11 cellular contexts compared by ENCODE assay signal in genomic region chr6:35717449-35718353, GRCh38. TPM values are rescaled to one million over a fixed set of nuclear protein-coding genes. Genes with fewer than 3 reads are reported as not detected.
A peak's percentile ranks its signal among the peaks of the same experiment; 100 is the strongest.
DNase-seq lines count a peak whose midpoint lies in the region; ATAC-seq and TF ChIP-seq lines count a peak whose summit lies in the region.
"Had no signal": no experiment of that assay in that cellular context is flagged by ENCODE, and none has a peak within 500 bp of the region (broad histone marks: within the 10 kb centered on the region; RNA-seq: fewer than 3 reads in every experiment).

No MANE protein-coding gene starts in this region.

- no peak for ATAC-seq in stimulated activated naive CD8-positive, alpha-beta T cell treated with anti-CD3 and anti-CD28 coated beads, Interleukin-15, Interleukin-2, amounts not matched to agents 100 U/mL and 50 U/mL, for 24 hours
- ATAC-seq in memory B cell (ENCODE audit: low read depth) (no peak), HG02870 (IDR thresholded peaks at IDR 0.05; ENCODE audit: unreplicated experiment) (no peak)
- ATAC-seq: Right ventricle myocardium inferior had no signal

- intact Hi-C loops in activated T-helper 1 cell treated with anti-CD3 and anti-CD28 coated beads, Interleukin-12 subunit alpha, Interleukin-12 subunit beta, Interleukin-2, Interleukin-4 antibody, amounts not matched to agents 30 ng/mL and 10 ng/mL and 1 ng/mL, durations not matched to agents 14 hours and 24 hours and 36 hours (cut with micrococcal nuclease) = loop anchor here (2.0 kb wide), 4 partner anchors 15 to 49 kb away; partner anchors contain the start of gene FKBP5

- no peaks in the 10 kb centered on the region for H3K9me3 Mint-ChIP-seq in stimulated activated naive CD8-positive, alpha-beta T cell treated with anti-CD3 and anti-CD28 coated beads, Interleukin-15, Interleukin-2, amounts not matched to agents 100 ng/mL and 50 ng/mL, for 24 hours
- no peaks in the 10 kb centered on the region for H3K9me3 Mint-ChIP-seq in activated T-helper 1 cell treated with anti-CD3 and anti-CD28 coated beads, Interleukin-12 subunit alpha, Interleukin-12 subunit beta, Interleukin-2, Interleukin-4 antibody, amounts not matched to agents 30 ng/mL and 10 ng/mL and 1 ng/mL, durations not matched to agents 14 hours and 24 hours and 36 hours
- H3K9me3 Mint-ChIP-seq in memory B cell = no peaks in the 10 kb centered on the region

- in situ Hi-C loops in GM13976 (cut with MboI; ENCODE audit: low sequenced_read_pairs, unreplicated experiment) = no loop called here

- TF ChIP-seq CTCF in GM13976 (IDR thresholded peaks at IDR 0.05; ENCODE audit: borderline replicate concordance, control extremely low read depth, extremely low read depth, insufficient read depth, missing control alignments) = no peak

- no peak for DNase-seq in stimulated activated naive CD8-positive, alpha-beta T cell treated with anti-CD3 and anti-CD28 coated beads, Interleukin-15, Interleukin-2, amounts not matched to agents 100 U/mL and 50 U/mL, for 24 hours
- no peak for DNase-seq in activated T-helper 1 cell treated with anti-CD3 and anti-CD28 coated beads, Interleukin-12 subunit alpha, Interleukin-12 subunit beta, Interleukin-2, Interleukin-4 antibody, amounts not matched to agents 30 ng/mL and 10 ng/mL and 1 ng/mL, durations not matched to agents 14 hours and 24 hours and 36 hours (ENCODE audit: low spot score)
- no peak for DNase-seq in memory B cell (ENCODE audit: low spot score in 2 of 2)
- DNase-seq in DMS79 (lab: John Stamatoyannopoulos, UW) = no peak
- DNase-seq in NCI-H2227 (lab: John Stamatoyannopoulos, UW; ENCODE audit: unreplicated experiment) = no peak
- no peak for DNase-seq in GM13976 (ENCODE audit: low spot score)
- DNase-seq: C1 segment of cervical spinal cord, NCI-H2081 treated with DMSO at 0.1 percent for 48 hours had no signal

- peak overlapping the region; percentile 86 for H3K27ac Mint-ChIP-seq in stimulated activated naive CD8-positive, alpha-beta T cell treated with anti-CD3 and anti-CD28 coated beads, Interleukin-15, Interleukin-2, amounts not matched to agents 100 ng/mL and 50 ng/mL, for 24 hours
- H3K27ac Mint-ChIP-seq in activated T-helper 1 cell treated with anti-CD3 and anti-CD28 coated beads, Interleukin-12 subunit alpha, Interleukin-12 subunit beta, Interleukin-2, Interleukin-4 antibody, amounts not matched to agents 30 ng/mL and 10 ng/mL and 1 ng/mL, durations not matched to agents 14 hours and 24 hours and 36 hours = peak overlapping the region; percentile 62
- peak overlapping the region; percentile 86 for H3K27ac Mint-ChIP-seq in memory B cell

- no peaks in the 10 kb centered on the region for H3K27me3 Mint-ChIP-seq in stimulated activated naive CD8-positive, alpha-beta T cell treated with anti-CD3 and anti-CD28 coated beads, Interleukin-15, Interleukin-2, amounts not matched to agents 100 ng/mL and 50 ng/mL, for 24 hours
- no peaks in the 10 kb centered on the region for H3K27me3 Mint-ChIP-seq in activated T-helper 1 cell treated with anti-CD3 and anti-CD28 coated beads, Interleukin-12 subunit alpha, Interleukin-12 subunit beta, Interleukin-2, Interleukin-4 antibody, amounts not matched to agents 30 ng/mL and 10 ng/mL and 1 ng/mL, durations not matched to agents 14 hours and 24 hours and 36 hours (ENCODE audit: insufficient read depth)
- no peaks in the 10 kb centered on the region for H3K27me3 Mint-ChIP-seq in memory B cell

- no peaks in the 10 kb centered on the region for H3K36me3 Mint-ChIP-seq in stimulated activated naive CD8-positive, alpha-beta T cell treated with anti-CD3 and anti-CD28 coated beads, Interleukin-15, Interleukin-2, amounts not matched to agents 100 ng/mL and 50 ng/mL, for 24 hours (ENCODE audit: low read depth)
- H3K36me3 Mint-ChIP-seq in activated T-helper 1 cell treated with anti-CD3 and anti-CD28 coated beads, Interleukin-12 subunit alpha, Interleukin-12 subunit beta, Interleukin-2, Interleukin-4 antibody, amounts not matched to agents 30 ng/mL and 10 ng/mL and 1 ng/mL, durations not matched to agents 14 hours and 24 hours and 36 hours (ENCODE audit: low read depth) = no peaks in the 10 kb centered on the region
- no peaks in the 10 kb centered on the region for H3K36me3 Mint-ChIP-seq in memory B cell

- peaks cover 60% of the 10 kb centered on the region for H3K4me1 Mint-ChIP-seq in stimulated activated naive CD8-positive, alpha-beta T cell treated with anti-CD3 and anti-CD28 coated beads, Interleukin-15, Interleukin-2, amounts not matched to agents 100 ng/mL and 50 ng/mL, for 24 hours (ENCODE audit: low read depth)
- peaks cover 60% of the 10 kb centered on the region for H3K4me1 Mint-ChIP-seq in activated T-helper 1 cell treated with anti-CD3 and anti-CD28 coated beads, Interleukin-12 subunit alpha, Interleukin-12 subunit beta, Interleukin-2, Interleukin-4 antibody, amounts not matched to agents 30 ng/mL and 10 ng/mL and 1 ng/mL, durations not matched to agents 14 hours and 24 hours and 36 hours (ENCODE audit: low read depth)
- peaks cover 41% of the 10 kb centered on the region for H3K4me1 Mint-ChIP-seq in memory B cell

- peak overlapping the region; percentile 79 for H3K4me3 Mint-ChIP-seq in stimulated activated naive CD8-positive, alpha-beta T cell treated with anti-CD3 and anti-CD28 coated beads, Interleukin-15, Interleukin-2, amounts not matched to agents 100 ng/mL and 50 ng/mL, for 24 hours
- peak overlapping the region; percentile 60 for H3K4me3 Mint-ChIP-seq in activated T-helper 1 cell treated with anti-CD3 and anti-CD28 coated beads, Interleukin-12 subunit alpha, Interleukin-12 subunit beta, Interleukin-2, Interleukin-4 antibody, amounts not matched to agents 30 ng/mL and 10 ng/mL and 1 ng/mL, durations not matched to agents 14 hours and 24 hours and 36 hours
- H3K4me3 Mint-ChIP-seq in memory B cell = no peak overlapping the region

RNA-seq across cellular contexts. Expression of gene ARMC12, which starts 19.1 kb away (rescaled TPM):
- total RNA-seq in activated T-helper 1 cell treated with anti-CD3 and anti-CD28 coated beads, Interleukin-12 subunit alpha, Interleukin-12 subunit beta, Interleukin-2, Interleukin-4 antibody, amounts not matched to agents 30 ng/mL and 10 ng/mL and 1 ng/mL, durations not matched to agents 14 hours and 24 hours and 36 hours = 0.24 and 0.41 TPM in 2 replicates
- total RNA-seq: Right ventricle myocardium inferior had no signal

RNA-seq across cellular contexts. Expression of gene FKBP5, which starts 29.0 kb away (rescaled TPM):
- 60.9 and 62.4 TPM in 2 replicates for total RNA-seq in activated T-helper 1 cell treated with anti-CD3 and anti-CD28 coated beads, Interleukin-12 subunit alpha, Interleukin-12 subunit beta, Interleukin-2, Interleukin-4 antibody, amounts not matched to agents 30 ng/mL and 10 ng/mL and 1 ng/mL, durations not matched to agents 14 hours and 24 hours and 36 hours

RNA-seq across cellular contexts. Expression of gene CLPSL2, which starts 58.7 kb away (rescaled TPM):
- total RNA-seq in activated T-helper 1 cell treated with anti-CD3 and anti-CD28 coated beads, Interleukin-12 subunit alpha, Interleukin-12 subunit beta, Interleukin-2, Interleukin-4 antibody, amounts not matched to agents 30 ng/mL and 10 ng/mL and 1 ng/mL, durations not matched to agents 14 hours and 24 hours and 36 hours = not detected in 2 replicates
- total RNA-seq: Right ventricle myocardium inferior had no signal
